8 cellular contexts compared by ENCODE assay signal in the genomic region with DNA sequence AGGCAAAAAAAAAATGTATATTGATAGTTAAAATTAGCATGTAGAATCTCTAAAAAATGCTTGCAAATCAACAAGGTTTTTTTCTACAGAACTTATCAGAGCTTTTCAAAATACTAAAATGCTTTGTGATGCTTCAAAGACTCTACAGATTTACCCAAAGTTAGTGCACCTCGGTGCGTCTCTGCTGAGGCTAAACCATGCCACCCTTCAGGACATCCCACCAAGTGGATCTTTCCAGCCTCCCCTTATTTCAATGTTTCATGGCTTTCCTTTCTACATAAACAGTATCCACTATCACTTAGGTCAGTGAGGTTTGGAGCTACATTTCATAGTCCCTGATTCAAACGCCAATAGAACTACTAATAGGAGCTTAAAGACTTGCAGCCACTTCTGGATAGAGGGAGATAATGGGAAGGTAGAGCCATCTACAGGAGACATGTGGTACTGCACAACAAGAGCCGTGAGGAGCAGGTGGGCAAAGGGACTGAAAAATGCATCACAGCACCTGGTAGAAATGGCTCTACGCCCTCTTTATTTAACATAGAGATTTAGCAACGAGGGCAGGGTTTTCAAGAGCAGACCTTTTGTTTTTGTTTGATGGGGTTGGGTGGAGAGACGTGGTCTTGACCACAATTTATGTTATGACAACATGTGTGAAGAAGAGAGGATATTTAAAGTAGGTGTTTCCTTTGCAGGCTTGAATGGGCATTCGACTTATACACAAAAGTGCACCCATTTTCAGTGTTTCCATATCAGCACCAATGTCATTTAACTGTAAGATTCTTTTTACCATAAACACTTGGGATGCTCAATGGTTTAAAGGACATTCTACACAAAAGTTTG. TPM values are rescaled to one million over a fixed set of nuclear protein-coding genes. Genes with fewer than 3 reads are reported as not detected.
DNase-seq lines count a peak whose midpoint lies in the region; ATAC-seq, FAIRE-seq and TF ChIP-seq lines count a peak whose summit lies in the region.

No MANE protein-coding gene starts in this region.

- no peak overlapping the region for H3K4me3 ChIP-seq in Jurkat, Clone E6-1 (ENCODE audit: low read length)
- H3K4me3 ChIP-seq in breast epithelium (no peak overlapping the region), kidney (ENCODE audit: low read length in 2 of 2) (no peak overlapping the region)

- H3K9me3 ChIP-seq in breast epithelium (no peaks in the 10 kb centered on the region), kidney (ENCODE audit: control insufficient read depth in 1 of 2, low read length in 2 of 2) (no peaks in the 10 kb centered on the region)

- H3K27ac ChIP-seq in breast epithelium (no peak overlapping the region), kidney (ENCODE audit: low read depth in 2 of 2, low read length in 2 of 2) (no peak overlapping the region)

- no peaks in the 10 kb centered on the region for H3K36me3 ChIP-seq in breast epithelium
- no peaks in the 10 kb centered on the region for H3K36me3 ChIP-seq in kidney (ENCODE audit: control insufficient read depth in 1 of 2, insufficient read depth in 2 of 2, low read length in 2 of 2)

- TF ChIP-seq POLR2A in breast epithelium (IDR thresholded peaks at IDR 0.05), result no peak

- FAIRE-seq in RCC 7860 (lab: Jason Lieb, UNC) (peak; percentile 22), kidney (lab: Jason Lieb, UNC) (peak; percentile 62)

- no peaks in the 10 kb centered on the region for H3K4me1 ChIP-seq in breast epithelium
- H3K4me1 ChIP-seq in kidney (ENCODE audit: control insufficient read depth in 1 of 2, insufficient read depth in 1 of 2, low read depth in 1 of 2, low read length in 2 of 2), result no peaks in the 10 kb centered on the region

- no peak overlapping the region for H3K9ac ChIP-seq in kidney (ENCODE audit: low read length in 2 of 2)

- peak; percentile 77 for ATAC-seq in GM19395 (IDR thresholded peaks at IDR 0.05; ENCODE audit: unreplicated experiment)

- DNase-seq in DMS 273 (lab: John Stamatoyannopoulos, UW; ENCODE audit: unreplicated experiment) (peak; percentile 82), RCC 7860 (ENCODE audit: low spot score) (peak; percentile 38), breast epithelium (ENCODE audit: low spot score in 2 of 2) (no peak), kidney (no peak)
- DNase-seq in Jurkat, Clone E6-1 (ENCODE audit: low read depth, low spot score), result peak; percentile 55
- peak; percentile 9 for DNase-seq in stimulated activated CD8-positive, alpha-beta memory T cell treated with anti-CD3 and anti-CD28 coated beads, Interleukin-15, amount 100 ng/mL, for 1 hour (ENCODE audit: low read depth)
- DNase-seq in activated effector memory CD4-positive, alpha-beta T cell treated with Interleukin-2 at 50 U/mL for 16 hours, result no peak

- intact Hi-C loops in breast epithelium (cut with DNase I; ENCODE audit: low total_unique reads), result no loop called here
- intact Hi-C loops in kidney (cut with DNase I), result no loop called here

- TF ChIP-seq CTCF in breast epithelium (IDR thresholded peaks at IDR 0.05) (peak; percentile 39 to 82 (median 76)), kidney (IDR thresholded peaks at IDR 0.05; ENCODE audit: borderline replicate concordance, extremely low read depth, insufficient read depth) (peak; percentile 87)

- no peaks in the 10 kb centered on the region for H3K27me3 ChIP-seq in breast epithelium

RNA-seq across cellular contexts. Expression of a gene that starts 56.1 kb away (rescaled TPM):
- not detected for polyA plus RNA-seq in Jurkat, Clone E6-1 (2012; ENCODE audit: insufficient read depth, insufficient read length)
- total RNA-seq in breast epithelium (not detected), kidney (not detected)
- not detected for polyA plus RNA-seq in kidney (ENCODE audit: insufficient read depth, low read depth, low replicate concordance)

Comparison
In these comparisons a context has a peak if more than half of its experiments do, and no peak if none do; other contexts are left out.
1. DNase-seq: peak in DMS 273 (single experiment), Jurkat, Clone E6-1 (single experiment), RCC 7860 (single experiment) and stimulated activated CD8-positive, alpha-beta memory T cell treated with anti-CD3 and anti-CD28 coated beads, Interleukin-15, amount 100 ng/mL, for 1 hour (single experiment); none in breast epithelium (0 of 2), kidney (single experiment) and activated effector memory CD4-positive, alpha-beta T cell treated with Interleukin-2 at 50 U/mL for 16 hours (single experiment).